Comparison of ENCODE assay signal across 1 cellular context in the genomic region with DNA sequence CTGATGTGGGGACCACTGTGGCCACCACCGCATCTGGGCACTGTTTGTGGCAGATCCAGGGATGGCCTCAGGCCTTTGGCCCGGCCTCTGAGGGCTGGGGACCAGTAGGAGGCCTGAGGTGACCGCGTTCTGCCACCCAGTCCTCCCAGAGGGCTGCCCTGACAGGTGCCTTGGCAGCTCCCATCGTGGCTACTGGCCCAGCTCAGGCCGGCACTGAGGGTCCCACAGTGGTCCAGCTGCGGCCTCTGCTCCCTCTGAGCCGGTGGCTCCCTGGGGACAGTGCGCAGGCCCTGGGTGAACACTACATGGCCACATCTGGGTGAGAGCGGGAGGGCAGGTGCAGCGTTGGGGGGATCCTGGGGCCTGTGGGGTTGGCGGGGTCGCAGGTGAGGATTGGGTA.
TF ChIP-seq lines count a peak whose summit lies in the region.

No MANE protein-coding gene starts in this region.

TF ChIP-seq in IMR-90, 13 proteins besides CTCF, POLR2A, EP300 and RAD21:
- TF ChIP-seq BHLHE40 (IDR thresholded peaks at IDR 0.05; ENCODE audit: low read depth, low read length) (no peak), NFE2L2 (IDR thresholded peaks at IDR 0.05; ENCODE audit: low read depth, low read length) (no peak), MXI1 (IDR thresholded peaks at IDR 0.05; ENCODE audit: borderline replicate concordance, low read depth, low read length) (no peak), CEBPB (IDR thresholded peaks at IDR 0.05; ENCODE audit: low read depth, low read length) (no peak), MAFK (IDR thresholded peaks at IDR 0.05; ENCODE audit: low read depth, low read length) (no peak)
- TF ChIP-seq, protein P1, sequence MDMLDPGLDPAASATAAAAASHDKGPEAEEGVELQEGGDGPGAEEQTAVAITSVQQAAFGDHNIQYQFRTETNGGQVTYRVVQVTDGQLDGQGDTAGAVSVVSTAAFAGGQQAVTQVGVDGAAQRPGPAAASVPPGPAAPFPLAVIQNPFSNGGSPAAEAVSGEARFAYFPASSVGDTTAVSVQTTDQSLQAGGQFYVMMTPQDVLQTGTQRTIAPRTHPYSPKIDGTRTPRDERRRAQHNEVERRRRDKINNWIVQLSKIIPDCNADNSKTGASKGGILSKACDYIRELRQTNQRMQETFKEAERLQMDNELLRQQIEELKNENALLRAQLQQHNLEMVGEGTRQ (IDR thresholded peaks at IDR 0.05; ENCODE audit: low read depth, low read length): no peak
